ENCODE assay signal across 8 cellular contexts in the genomic region with DNA sequence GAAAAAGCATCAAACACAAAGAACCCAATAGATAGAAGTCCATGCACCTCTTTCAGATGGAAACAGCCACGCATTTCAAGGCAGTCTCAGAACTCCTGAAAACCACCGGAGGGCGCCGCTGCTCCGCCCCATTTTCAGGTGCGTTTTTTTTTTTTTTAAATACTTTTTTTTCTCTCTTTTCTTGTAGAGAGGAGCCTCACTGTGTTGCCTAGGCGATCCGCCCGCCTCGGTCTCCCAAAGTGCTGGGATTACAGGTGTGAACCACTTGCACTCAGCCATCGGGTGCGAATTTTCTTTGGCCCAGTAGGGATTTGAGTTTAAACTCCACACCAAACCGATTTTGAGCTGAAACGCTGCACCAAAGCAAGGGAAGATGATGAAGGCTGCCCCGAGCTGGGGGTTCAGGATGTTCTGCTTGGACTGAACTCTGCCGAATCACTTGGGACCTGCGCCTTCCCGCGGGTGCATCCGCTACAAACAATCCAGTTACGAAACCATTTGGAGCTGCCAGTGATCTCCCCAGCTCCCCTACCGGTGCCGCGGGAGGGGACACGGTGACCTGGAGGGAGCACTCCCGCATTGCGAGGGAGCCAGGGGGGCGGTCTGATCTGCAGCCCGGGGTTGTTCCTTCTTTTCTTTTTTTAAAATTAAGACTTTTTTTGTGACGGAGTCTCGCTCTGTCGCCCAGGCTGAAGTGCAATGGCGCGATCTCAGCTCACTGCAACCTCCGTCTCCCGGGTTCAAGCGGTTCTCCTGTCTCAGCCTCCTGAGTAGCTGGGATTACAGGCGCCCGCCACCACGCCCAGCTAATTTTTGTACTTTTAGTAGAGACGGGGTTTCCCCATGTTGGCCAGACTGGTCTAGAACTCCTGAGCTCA. TPM values are rescaled to one million over a fixed set of nuclear protein-coding genes. Genes with fewer than 3 reads are reported as not detected.
A peak's percentile ranks its signal among the peaks of the same experiment; 100 is the strongest.
DNase-seq lines count a peak whose midpoint lies in the region; ATAC-seq, FAIRE-seq and TF ChIP-seq lines count a peak whose summit lies in the region.

No MANE protein-coding gene starts in this region.

- no peak overlapping the region for H3K27ac ChIP-seq in H1 (ENCODE audit: low read depth, low read length)

- no peaks in the 10 kb centered on the region for H3K9me3 ChIP-seq in H1 (ENCODE audit: insufficient read depth in 2 of 2, low read depth in 1 of 2, low read length in 1 of 2)

- peak overlapping the region; percentile 69 for H2BK120ac ChIP-seq in H1 (replicated peaks; ENCODE audit: low read depth, low read length)

- no peak overlapping the region for H2BK15ac ChIP-seq in H1 (ENCODE audit: low read length)

- no peak overlapping the region for H2BK12ac ChIP-seq in H1 (ENCODE audit: low read depth, low read length)

- no peaks in the 10 kb centered on the region for H3K9me3 Mint-ChIP-seq in mesothelial cell of epicardium

- no peak overlapping the region for H3K56ac ChIP-seq in H1 (replicated peaks; ENCODE audit: insufficient read length, low read depth, low read length)

- 0 out of 2 replicates have a peak overlapping the region, but pooled peaks have one; percentile 47 for H2BK5ac ChIP-seq in H1 (ENCODE audit: low read depth, low read length)

- no peak overlapping the region for H3K14ac ChIP-seq in H1 (ENCODE audit: insufficient read length)

- H3K36me3 ChIP-seq in H1 (ENCODE audit: control insufficient read depth in 2 of 4, insufficient read depth in 4 of 4, low read length in 3 of 4) = peaks cover 0 to 12% (median 7%) of the 10 kb centered on the region in 4 experiments; a peak in 5 of 8 replicates

- H4K5ac ChIP-seq in H1 (ENCODE audit: insufficient read length, low read depth, low read length) = peak overlapping the region; percentile 27

- peaks cover 0 to 7% (median 5%) of the 10 kb centered on the region in 4 experiments; a peak in 2 of 7 replicates for H3K27me3 ChIP-seq in H1 (replicated peaks in 1 of 4; ENCODE audit: control insufficient read depth in 3 of 4, extremely low read depth in 1 of 4, insufficient read depth in 3 of 4, low read length in 3 of 4)

- no peak for FAIRE-seq in H1 (lab: Jason Lieb, UNC)

- peaks cover 17% of the 10 kb centered on the region for H3K23me2 ChIP-seq in H1 (ENCODE audit: low read depth, low read length)

- peak overlapping the region; percentile 84 to 95 for H3K4me2 ChIP-seq in H1 (ENCODE audit: insufficient read depth in 1 of 2, low read depth in 2 of 2, low read length in 2 of 2)

- peaks cover 10% of the 10 kb centered on the region for H3K36me3 Mint-ChIP-seq in mesothelial cell of epicardium

- TF ChIP-seq RAD21 in H1 (IDR thresholded peaks at IDR 0.05 in 1 of 2, conservative IDR thresholded peaks at IDR 0.05 in 1 of 2; ENCODE audit: low read depth in 2 of 2, low read length in 2 of 2) = peak; percentile 82 to 84

- 3% methylated on average over 40 of the region's 41 CpGs; no CpG with 5 or more reads in 1 of the 2 experiments for WGBS in H1 (ENCODE audit: extremely low coverage in 1 of 2, insufficient coverage in 1 of 2, insufficient read length in 1 of 2, insufficient replicate concordance in 2 of 2, low coverage in 1 of 2, low lambda C conversion rate in 2 of 2, missing lambda C conversion rate in 1 of 2), 2 experiments

- DNase-seq in GM10248 (ENCODE audit: extremely low spot score) (peak; percentile 68), NCI-H510A (lab: John Stamatoyannopoulos, UW) (peak; percentile 17), H1 (ENCODE audit: low read depth in 1 of 2, low spot score in 2 of 2) (peak; percentile 63 to 77), mesothelial cell of epicardium (ENCODE audit: low spot score in 2 of 2, unreplicated experiment in 2 of 2) (peak; percentile 40 to 72), epidermal melanocyte (ENCODE audit: insufficient read length, low spot score) (no peak)
- DNase-seq in activated CD8-positive, alpha-beta memory T cell treated with anti-CD3 and anti-CD28 coated beads for 1 hour (ENCODE audit: extremely low read depth in 1 of 2, low read depth in 1 of 2) = peak; percentile 18 to 23
- DNase-seq in stimulated activated CD8-positive, alpha-beta memory T cell treated with anti-CD3 and anti-CD28 coated beads, Interleukin-4, amount 100 ng/mL, for 48 hours = peak; percentile 65

- no peak overlapping the region for H2AK5ac ChIP-seq in H1 (ENCODE audit: low read depth, low read length)

- no peak overlapping the region for H4K8ac ChIP-seq in H1 (ENCODE audit: extremely low read depth, insufficient read depth, low read length)

- peak; percentile 44 for ATAC-seq in HG02973 (IDR thresholded peaks at IDR 0.05; ENCODE audit: unreplicated experiment)

- peak overlapping the region; percentile 44; the same call in 1 of the 2 replicates for H3K18ac ChIP-seq in H1 (ENCODE audit: extremely low read depth, low read length)

- peak overlapping the region; percentile 85 for H3K27ac Mint-ChIP-seq in mesothelial cell of epicardium

- no peak for TF ChIP-seq POLR2A in H1 (IDR thresholded peaks at IDR 0.05; ENCODE audit: control extremely low read depth in 1 of 2, low read depth in 2 of 2, low read length in 2 of 2)

- H3K4me1 ChIP-seq in H1 (replicated peaks in 1 of 4; ENCODE audit: control insufficient read depth in 3 of 4, insufficient read depth in 4 of 4, low read length in 3 of 4) = no peaks in the 10 kb centered on the region

- POLR2A ChIA-PET in GM10248 (lab: Yijun Ruan, JAX) (no interaction called here), H1 (lab: Charles Lee; ENCODE audit: partially characterized antibody) (interaction anchor here (1.0 to 3.7 kb wide), 3 partner anchors 34 to 100 kb away, joined by 3 to 27 read pairs (median 4); partner anchors contain the start of gene DNAJC25)

- H3K4ac ChIP-seq in H1 (replicated peaks; ENCODE audit: insufficient read length, low read depth, low read length) = no peak overlapping the region

- no peak overlapping the region for H3K23ac ChIP-seq in H1 (ENCODE audit: insufficient read length)

- CTCF ChIA-PET in GM10248 (lab: Yijun Ruan, JAX) = interaction anchor here (0.7 to 5.3 kb wide), 18 partner anchors 9 to 1228 kb away, joined by 3 to 42 read pairs (median 3); no protein-coding TSS in a partner anchor
- CTCF ChIA-PET in H1 (lab: Charles Lee; ENCODE audit: partially characterized antibody) = interaction anchor here (0.6 to 3.1 kb wide), 26 partner anchors 10 to 477 kb away, joined by 3 to 42 read pairs (median 4); partner anchors contain the start of gene DNAJC25

- peak; percentile 55 for TF ChIP-seq CTCF in GM10248 (IDR thresholded peaks at IDR 0.05; ENCODE audit: control extremely low read depth, extremely low read depth, low read depth, missing control alignments)
- peak; percentile 60 to 69 (median 64) for TF ChIP-seq CTCF in H1 (IDR thresholded peaks at IDR 0.05; ENCODE audit: control extremely low read depth in 1 of 3, insufficient read depth in 1 of 3, low read depth in 1 of 3, low read length in 3 of 3)
- TF ChIP-seq CTCF in mesothelial cell of epicardium (IDR thresholded peaks at IDR 0.05; ENCODE audit: unreplicated experiment) = peak; percentile 63

- H2BK20ac ChIP-seq in H1 (ENCODE audit: low read length) = no peak overlapping the region

- no peak overlapping the region for H4K91ac ChIP-seq in H1 (replicated peaks; ENCODE audit: insufficient read length, low read length)

- no peaks in the 10 kb centered on the region for H3K79me1 ChIP-seq in H1 (ENCODE audit: low read depth, low read length)

- peaks cover 13% of the 10 kb centered on the region for H3K4me1 Mint-ChIP-seq in mesothelial cell of epicardium

- 0 out of 2 replicates have a peak overlapping the region, but pooled peaks have one; percentile 16 for H2AFZ ChIP-seq in H1 (ENCODE audit: low read length)

- H3K4me3 ChIP-seq in H1 (ENCODE audit: extremely low read depth in 1 of 4, insufficient read depth in 2 of 4, low read depth in 3 of 4, low read length in 4 of 4) = peak overlapping the region; percentile 42 to 99 (median 80)

- H4K20me1 ChIP-seq in H1 (replicated peaks in 1 of 2; ENCODE audit: control insufficient read depth in 1 of 2, insufficient read depth in 2 of 2, low read length in 2 of 2) = no peaks in the 10 kb centered on the region

- H3K27me3 Mint-ChIP-seq in mesothelial cell of epicardium (ENCODE audit: low read depth) = no peaks in the 10 kb centered on the region

- peak overlapping the region in 3 of 4 experiments; percentile 6 to 34 (median 23); a peak in 3 of 7 replicates for H3K9ac ChIP-seq in H1 (replicated peaks in 1 of 4; ENCODE audit: extremely low read depth in 1 of 4, low read depth in 3 of 4, low read length in 3 of 4)

- H3K4me3 Mint-ChIP-seq in mesothelial cell of epicardium = peak overlapping the region; percentile 96

- no peak for TF ChIP-seq EP300 in H1 (IDR thresholded peaks at IDR 0.05; ENCODE audit: borderline replicate concordance in 1 of 2, low read depth in 2 of 2, low read length in 2 of 2)

- H3K79me2 ChIP-seq in H1 (ENCODE audit: control insufficient read depth in 1 of 2, insufficient read depth in 2 of 2, low read length in 2 of 2) = no peaks in the 10 kb centered on the region

TF ChIP-seq in H1, 55 proteins besides CTCF, POLR2A, EP300 and RAD21 (continues in another document):
- no peak for TF ChIP-seq TCF12 (IDR thresholded peaks at IDR 0.05; ENCODE audit: low read depth, low read length)
- no peak for TF ChIP-seq SP1 (IDR thresholded peaks at IDR 0.05; ENCODE audit: low read depth, low read length)
- TF ChIP-seq TAF7 (optimal IDR thresholded peaks at IDR 0.05; ENCODE audit: borderline replicate concordance, low read depth, low read length) = no peak

RNA-seq across cellular contexts. Expression of gene PTGR1, which starts 1.4 kb away (rescaled TPM):
- 28.5 and 29.3 TPM in 2 replicates for total RNA-seq in H1 (2021; fragmentation: NEBNext Ultra II Directional; extraction: Animal tissue kit (Norgen Biotek cat#: 25700))
- polyA plus RNA-seq in H1 (2011; rRNA removed) = 12.4 and 16.9 TPM in 2 replicates
- polyA plus RNA-seq in H1 (2011; cell fraction: cytosol; rRNA removed) = 30.7 TPM
- 9.0 TPM for polyA plus RNA-seq in H1 (2011; cell fraction: nucleus; rRNA removed)
- polyA plus RNA-seq in H1 (2012, experiment 1 of 2) = 35.7 to 40.1 TPM (median 37.7 TPM) in 4 replicates
- 8.5 TPM for polyA plus RNA-seq in H1 (2012, experiment 2 of 2)
- 17.9 TPM for polyA plus RNA-seq in H1 (2013, experiment 1 of 2)
- polyA plus RNA-seq in H1 (2013, experiment 2 of 2) = 17.5 TPM
- polyA minus RNA-seq in H1 (2011; rRNA and poly(A)+ RNA removed) = 14.6 and 20.0 TPM in 2 replicates
- 8.4 TPM for polyA minus RNA-seq in H1 (2011; cell fraction: cytosol; rRNA and poly(A)+ RNA removed)
- 12.9 TPM for polyA minus RNA-seq in H1 (2011; cell fraction: nucleus; rRNA and poly(A)+ RNA removed)
- 46.2 to 49.2 TPM (median 46.3 TPM) in 3 replicates for total RNA-seq in mesothelial cell of epicardium

RNA-seq across cellular contexts. Expression of gene DNAJC25, which starts 33.0 kb away (rescaled TPM):
- total RNA-seq in H1 (2021; fragmentation: NEBNext Ultra II Directional; extraction: Animal tissue kit (Norgen Biotek cat#: 25700)) = 6.2 and 6.6 TPM in 2 replicates
- 2.5 and 2.7 TPM in 2 replicates for polyA plus RNA-seq in H1 (2011; rRNA removed)
- 4.1 TPM for polyA plus RNA-seq in H1 (2011; cell fraction: cytosol; rRNA removed)
- polyA plus RNA-seq in H1 (2011; cell fraction: nucleus; rRNA removed) = 4.5 TPM
- 3.2 to 4.8 TPM (median 3.4 TPM) in 4 replicates for polyA plus RNA-seq in H1 (2012, experiment 1 of 2)
- polyA plus RNA-seq in H1 (2012, experiment 2 of 2) = 0.76 TPM
- 10.5 TPM for polyA plus RNA-seq in H1 (2013, experiment 1 of 2)
- 12.6 TPM for polyA plus RNA-seq in H1 (2013, experiment 2 of 2)
- polyA minus RNA-seq in H1 (2011; rRNA and poly(A)+ RNA removed) = 1.4 and 2.2 TPM in 2 replicates
- 1.5 TPM for polyA minus RNA-seq in H1 (2011; cell fraction: cytosol; rRNA and poly(A)+ RNA removed)
- 6.0 TPM for polyA minus RNA-seq in H1 (2011; cell fraction: nucleus; rRNA and poly(A)+ RNA removed)
- 9.3 to 10.4 TPM (median 9.9 TPM) in 3 replicates for total RNA-seq in mesothelial cell of epicardium
